Comparison of ENCODE assay signal across 14 cellular contexts in the genomic region with DNA sequence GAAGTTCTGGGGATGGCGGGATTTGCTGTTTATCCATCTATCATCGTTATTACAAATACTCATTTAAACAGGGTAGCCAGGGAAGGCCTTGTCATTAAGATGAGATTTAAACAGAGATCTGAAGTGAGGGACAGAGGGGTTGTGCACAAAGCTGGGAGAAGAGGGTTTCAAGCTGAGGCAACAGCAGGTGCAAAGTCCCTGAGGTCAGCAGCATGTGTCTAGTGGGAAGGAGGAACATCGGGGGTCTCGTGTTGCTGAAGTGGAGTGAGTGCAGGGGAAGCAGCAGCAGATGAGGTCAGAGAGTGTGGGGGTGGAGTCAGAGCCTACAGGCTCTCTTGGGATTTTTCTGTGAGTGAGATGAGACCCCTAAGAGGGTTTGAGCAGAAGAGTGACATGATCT.
DNase-seq lines count a peak whose midpoint lies in the region; ATAC-seq, FAIRE-seq and TF ChIP-seq lines count a peak whose summit lies in the region.
"Had no signal": no experiment of that assay in that cellular context is flagged by ENCODE, and none has a peak within 500 bp of the region (broad histone marks: within the 10 kb centered on the region; RNA-seq: fewer than 3 reads in every experiment).

No MANE protein-coding gene starts in this region.

- POLR2A ChIA-PET in RWPE1 (lab: Yijun Ruan, JAX; ENCODE audit: low non-redundant PET) = interaction anchor here (0.6 kb wide), 2 partner anchors 55 to 325 kb away, joined by 3 to 4 read pairs; no protein-coding TSS in a partner anchor

- H3K4me3 ChIP-seq in BLaER1 treated with 17β-estradiol and CSF1 and Interleukin-3, amounts not matched to agents 10 nM and 100 nM = no peak overlapping the region
- H3K4me3 ChIP-seq: K562 had no signal

- CTCF ChIA-PET in RWPE1 (lab: Yijun Ruan, JAX) = no interaction called here

- no peaks in the 10 kb centered on the region for H3K9me3 ChIP-seq in BLaER1 treated with 17β-estradiol and CSF1 and Interleukin-3, amounts not matched to agents 10 nM and 100 nM (replicated peaks in 1 of 11)

- H3K4me2 ChIP-seq in BLaER1 treated with 17β-estradiol and CSF1 and Interleukin-3, amounts not matched to agents 10 nM and 100 nM = peak overlapping the region in 7 of 11 experiments; percentile 58 to 80 (median 72); a peak in 13 of 22 replicates

- H3K27ac ChIP-seq in BLaER1 treated with 17β-estradiol and CSF1 and Interleukin-3, amounts not matched to agents 10 nM and 100 nM = no peak overlapping the region
- H3K27ac ChIP-seq in RWPE1 = peak overlapping the region; percentile 86
- H3K27ac ChIP-seq: C4-2B had no signal

- DNase-seq in HTR-8/SVneo (ENCODE audit: insufficient read length, low spot score) (no peak), RWPE1 (ENCODE audit: low spot score) (no peak), kidney tubule cell (ENCODE audit: low spot score) (no peak), islet precursor cell (no peak)
- DNase-seq: CD4-positive, alpha-beta T cell; DMS79 treated with DMSO at 0.1 percent for 48 hours; GF-D8; H9; IMR-90 had no signal

- FAIRE-seq in HTR-8/SVneo (lab: Jason Lieb, UNC) = peak; percentile 16
- FAIRE-seq: H1, K562 had no signal

- H3K9ac ChIP-seq in BLaER1 treated with 17β-estradiol and CSF1 and Interleukin-3, amounts not matched to agents 10 nM and 100 nM = no peak overlapping the region

- H3K4me1 ChIP-seq in BLaER1 treated with 17β-estradiol and CSF1 and Interleukin-3, amounts not matched to agents 10 nM and 100 nM = peaks cover 0 to 27% (median 16%) of the 10 kb centered on the region in 10 experiments; a peak in 15 of 20 replicates

- TF ChIP-seq CTCF in RWPE1 (conservative IDR thresholded peaks at IDR 0.05; ENCODE audit: low read depth) = no peak

- H4K20me1 ChIP-seq in BLaER1 treated with 17β-estradiol and CSF1 and Interleukin-3, amounts not matched to agents 10 nM and 100 nM = peaks cover 0 to 18% (median 0%) of the 10 kb centered on the region in 11 experiments; a peak in 6 of 22 replicates

- H3K36me3 ChIP-seq in BLaER1 treated with 17β-estradiol and CSF1 and Interleukin-3, amounts not matched to agents 10 nM and 100 nM = no peaks in the 10 kb centered on the region

- peaks cover 6 to 13% (median 9%) of the 10 kb centered on the region in 11 experiments for H3K27me3 ChIP-seq in BLaER1 treated with 17β-estradiol and CSF1 and Interleukin-3, amounts not matched to agents 10 nM and 100 nM

- ATAC-seq in HG02840 (IDR thresholded peaks at IDR 0.05; ENCODE audit: low FRiP score, unreplicated experiment) = no peak
